ENCODE assay signal across 1 cellular context in the genomic region with DNA sequence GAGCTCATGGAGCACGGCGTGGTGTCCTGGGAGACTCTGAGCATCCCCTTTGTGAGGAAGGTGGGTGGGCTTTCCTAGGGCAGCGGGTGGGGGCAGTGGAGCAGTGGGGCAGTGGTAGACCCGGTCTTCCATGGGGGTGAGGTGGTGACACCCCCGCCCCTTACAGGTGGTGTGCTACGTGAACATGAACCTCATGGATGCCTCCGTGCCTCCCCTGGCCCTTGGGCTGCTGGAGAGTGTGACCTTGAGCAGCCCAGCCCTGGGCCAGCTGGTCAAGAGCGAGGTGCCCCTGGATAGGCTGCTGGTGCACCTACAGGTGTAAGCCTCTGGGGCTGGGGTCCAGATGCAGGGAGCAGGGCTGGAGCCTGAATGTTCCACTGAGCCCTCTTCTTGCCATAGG.
TF ChIP-seq lines count a peak whose summit lies in the region.

No MANE protein-coding gene starts in this region.

TF ChIP-seq in WTC11, 78 proteins besides CTCF, POLR2A, EP300 and RAD21 (continued from another document):
- TF ChIP-seq, protein P1, sequence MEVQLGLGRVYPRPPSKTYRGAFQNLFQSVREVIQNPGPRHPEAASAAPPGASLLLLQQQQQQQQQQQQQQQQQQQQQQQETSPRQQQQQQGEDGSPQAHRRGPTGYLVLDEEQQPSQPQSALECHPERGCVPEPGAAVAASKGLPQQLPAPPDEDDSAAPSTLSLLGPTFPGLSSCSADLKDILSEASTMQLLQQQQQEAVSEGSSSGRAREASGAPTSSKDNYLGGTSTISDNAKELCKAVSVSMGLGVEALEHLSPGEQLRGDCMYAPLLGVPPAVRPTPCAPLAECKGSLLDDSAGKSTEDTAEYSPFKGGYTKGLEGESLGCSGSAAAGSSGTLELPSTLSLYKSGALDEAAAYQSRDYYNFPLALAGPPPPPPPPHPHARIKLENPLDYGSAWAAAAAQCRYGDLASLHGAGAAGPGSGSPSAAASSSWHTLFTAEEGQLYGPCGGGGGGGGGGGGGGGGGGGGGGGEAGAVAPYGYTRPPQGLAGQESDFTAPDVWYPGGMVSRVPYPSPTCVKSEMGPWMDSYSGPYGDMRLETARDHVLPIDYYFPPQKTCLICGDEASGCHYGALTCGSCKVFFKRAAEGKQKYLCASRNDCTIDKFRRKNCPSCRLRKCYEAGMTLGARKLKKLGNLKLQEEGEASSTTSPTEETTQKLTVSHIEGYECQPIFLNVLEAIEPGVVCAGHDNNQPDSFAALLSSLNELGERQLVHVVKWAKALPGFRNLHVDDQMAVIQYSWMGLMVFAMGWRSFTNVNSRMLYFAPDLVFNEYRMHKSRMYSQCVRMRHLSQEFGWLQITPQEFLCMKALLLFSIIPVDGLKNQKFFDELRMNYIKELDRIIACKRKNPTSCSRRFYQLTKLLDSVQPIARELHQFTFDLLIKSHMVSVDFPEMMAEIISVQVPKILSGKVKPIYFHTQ (CRISPR knock-in tag; IDR thresholded peaks at IDR 0.05) = no peak
- no peak for TF ChIP-seq MXD4 (CRISPR knock-in tag; IDR thresholded peaks at IDR 0.05; ENCODE audit: borderline replicate concordance)
- no peak for TF ChIP-seq SOX15 (CRISPR knock-in tag; IDR thresholded peaks at IDR 0.05)
- no peak for TF ChIP-seq ZNF121 (CRISPR knock-in tag; IDR thresholded peaks at IDR 0.05)
- no peak for TF ChIP-seq ETV6 (CRISPR knock-in tag; IDR thresholded peaks at IDR 0.05)
- TF ChIP-seq RORB (CRISPR knock-in tag; IDR thresholded peaks at IDR 0.05) = no peak
- TF ChIP-seq, protein P2, sequence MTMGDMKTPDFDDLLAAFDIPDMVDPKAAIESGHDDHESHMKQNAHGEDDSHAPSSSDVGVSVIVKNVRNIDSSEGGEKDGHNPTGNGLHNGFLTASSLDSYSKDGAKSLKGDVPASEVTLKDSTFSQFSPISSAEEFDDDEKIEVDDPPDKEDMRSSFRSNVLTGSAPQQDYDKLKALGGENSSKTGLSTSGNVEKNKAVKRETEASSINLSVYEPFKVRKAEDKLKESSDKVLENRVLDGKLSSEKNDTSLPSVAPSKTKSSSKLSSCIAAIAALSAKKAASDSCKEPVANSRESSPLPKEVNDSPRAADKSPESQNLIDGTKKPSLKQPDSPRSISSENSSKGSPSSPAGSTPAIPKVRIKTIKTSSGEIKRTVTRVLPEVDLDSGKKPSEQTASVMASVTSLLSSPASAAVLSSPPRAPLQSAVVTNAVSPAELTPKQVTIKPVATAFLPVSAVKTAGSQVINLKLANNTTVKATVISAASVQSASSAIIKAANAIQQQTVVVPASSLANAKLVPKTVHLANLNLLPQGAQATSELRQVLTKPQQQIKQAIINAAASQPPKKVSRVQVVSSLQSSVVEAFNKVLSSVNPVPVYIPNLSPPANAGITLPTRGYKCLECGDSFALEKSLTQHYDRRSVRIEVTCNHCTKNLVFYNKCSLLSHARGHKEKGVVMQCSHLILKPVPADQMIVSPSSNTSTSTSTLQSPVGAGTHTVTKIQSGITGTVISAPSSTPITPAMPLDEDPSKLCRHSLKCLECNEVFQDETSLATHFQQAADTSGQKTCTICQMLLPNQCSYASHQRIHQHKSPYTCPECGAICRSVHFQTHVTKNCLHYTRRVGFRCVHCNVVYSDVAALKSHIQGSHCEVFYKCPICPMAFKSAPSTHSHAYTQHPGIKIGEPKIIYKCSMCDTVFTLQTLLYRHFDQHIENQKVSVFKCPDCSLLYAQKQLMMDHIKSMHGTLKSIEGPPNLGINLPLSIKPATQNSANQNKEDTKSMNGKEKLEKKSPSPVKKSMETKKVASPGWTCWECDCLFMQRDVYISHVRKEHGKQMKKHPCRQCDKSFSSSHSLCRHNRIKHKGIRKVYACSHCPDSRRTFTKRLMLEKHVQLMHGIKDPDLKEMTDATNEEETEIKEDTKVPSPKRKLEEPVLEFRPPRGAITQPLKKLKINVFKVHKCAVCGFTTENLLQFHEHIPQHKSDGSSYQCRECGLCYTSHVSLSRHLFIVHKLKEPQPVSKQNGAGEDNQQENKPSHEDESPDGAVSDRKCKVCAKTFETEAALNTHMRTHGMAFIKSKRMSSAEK (CRISPR knock-in tag; IDR thresholded peaks at IDR 0.05; ENCODE audit: borderline replicate concordance) = no peak
- TF ChIP-seq NFYB (CRISPR knock-in tag; conservative IDR thresholded peaks at IDR 0.05; ENCODE audit: low read depth) = no peak
- TF ChIP-seq, protein P3, sequence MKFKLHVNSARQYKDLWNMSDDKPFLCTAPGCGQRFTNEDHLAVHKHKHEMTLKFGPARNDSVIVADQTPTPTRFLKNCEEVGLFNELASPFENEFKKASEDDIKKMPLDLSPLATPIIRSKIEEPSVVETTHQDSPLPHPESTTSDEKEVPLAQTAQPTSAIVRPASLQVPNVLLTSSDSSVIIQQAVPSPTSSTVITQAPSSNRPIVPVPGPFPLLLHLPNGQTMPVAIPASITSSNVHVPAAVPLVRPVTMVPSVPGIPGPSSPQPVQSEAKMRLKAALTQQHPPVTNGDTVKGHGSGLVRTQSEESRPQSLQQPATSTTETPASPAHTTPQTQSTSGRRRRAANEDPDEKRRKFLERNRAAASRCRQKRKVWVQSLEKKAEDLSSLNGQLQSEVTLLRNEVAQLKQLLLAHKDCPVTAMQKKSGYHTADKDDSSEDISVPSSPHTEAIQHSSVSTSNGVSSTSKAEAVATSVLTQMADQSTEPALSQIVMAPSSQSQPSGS (CRISPR knock-in tag; IDR thresholded peaks at IDR 0.05; ENCODE audit: borderline replicate concordance, low read depth) = no peak
- no peak for TF ChIP-seq JAZF1 (CRISPR knock-in tag; IDR thresholded peaks at IDR 0.05)
- TF ChIP-seq ELF4 (CRISPR knock-in tag; IDR thresholded peaks at IDR 0.05; ENCODE audit: low read depth) = no peak
- TF ChIP-seq, protein P4, sequence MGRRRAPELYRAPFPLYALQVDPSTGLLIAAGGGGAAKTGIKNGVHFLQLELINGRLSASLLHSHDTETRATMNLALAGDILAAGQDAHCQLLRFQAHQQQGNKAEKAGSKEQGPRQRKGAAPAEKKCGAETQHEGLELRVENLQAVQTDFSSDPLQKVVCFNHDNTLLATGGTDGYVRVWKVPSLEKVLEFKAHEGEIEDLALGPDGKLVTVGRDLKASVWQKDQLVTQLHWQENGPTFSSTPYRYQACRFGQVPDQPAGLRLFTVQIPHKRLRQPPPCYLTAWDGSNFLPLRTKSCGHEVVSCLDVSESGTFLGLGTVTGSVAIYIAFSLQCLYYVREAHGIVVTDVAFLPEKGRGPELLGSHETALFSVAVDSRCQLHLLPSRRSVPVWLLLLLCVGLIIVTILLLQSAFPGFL (CRISPR knock-in tag; IDR thresholded peaks at IDR 0.05; ENCODE audit: borderline replicate concordance) = no peak
- TF ChIP-seq SMAD3 (CRISPR knock-in tag; IDR thresholded peaks at IDR 0.05; ENCODE audit: borderline replicate concordance) = no peak
- TF ChIP-seq GABPB1 (CRISPR knock-in tag; IDR thresholded peaks at IDR 0.05) = no peak
- no peak for TF ChIP-seq ESRRA (CRISPR knock-in tag; IDR thresholded peaks at IDR 0.05; ENCODE audit: borderline replicate concordance)
- TF ChIP-seq, protein P5, sequence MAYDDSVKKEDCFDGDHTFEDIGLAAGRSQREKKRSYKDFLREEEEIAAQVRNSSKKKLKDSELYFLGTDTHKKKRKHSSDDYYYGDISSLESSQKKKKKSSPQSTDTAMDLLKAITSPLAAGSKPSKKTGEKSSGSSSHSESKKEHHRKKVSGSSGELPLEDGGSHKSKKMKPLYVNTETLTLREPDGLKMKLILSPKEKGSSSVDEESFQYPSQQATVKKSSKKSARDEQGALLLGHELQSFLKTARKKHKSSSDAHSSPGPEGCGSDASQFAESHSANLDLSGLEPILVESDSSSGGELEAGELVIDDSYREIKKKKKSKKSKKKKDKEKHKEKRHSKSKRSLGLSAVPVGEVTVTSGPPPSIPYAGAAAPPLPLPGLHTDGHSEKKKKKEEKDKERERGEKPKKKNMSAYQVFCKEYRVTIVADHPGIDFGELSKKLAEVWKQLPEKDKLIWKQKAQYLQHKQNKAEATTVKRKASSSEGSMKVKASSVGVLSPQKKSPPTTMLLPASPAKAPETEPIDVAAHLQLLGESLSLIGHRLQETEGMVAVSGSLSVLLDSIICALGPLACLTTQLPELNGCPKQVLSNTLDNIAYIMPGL (CRISPR knock-in tag; IDR thresholded peaks at IDR 0.05) = no peak
- TF ChIP-seq, protein P6, sequence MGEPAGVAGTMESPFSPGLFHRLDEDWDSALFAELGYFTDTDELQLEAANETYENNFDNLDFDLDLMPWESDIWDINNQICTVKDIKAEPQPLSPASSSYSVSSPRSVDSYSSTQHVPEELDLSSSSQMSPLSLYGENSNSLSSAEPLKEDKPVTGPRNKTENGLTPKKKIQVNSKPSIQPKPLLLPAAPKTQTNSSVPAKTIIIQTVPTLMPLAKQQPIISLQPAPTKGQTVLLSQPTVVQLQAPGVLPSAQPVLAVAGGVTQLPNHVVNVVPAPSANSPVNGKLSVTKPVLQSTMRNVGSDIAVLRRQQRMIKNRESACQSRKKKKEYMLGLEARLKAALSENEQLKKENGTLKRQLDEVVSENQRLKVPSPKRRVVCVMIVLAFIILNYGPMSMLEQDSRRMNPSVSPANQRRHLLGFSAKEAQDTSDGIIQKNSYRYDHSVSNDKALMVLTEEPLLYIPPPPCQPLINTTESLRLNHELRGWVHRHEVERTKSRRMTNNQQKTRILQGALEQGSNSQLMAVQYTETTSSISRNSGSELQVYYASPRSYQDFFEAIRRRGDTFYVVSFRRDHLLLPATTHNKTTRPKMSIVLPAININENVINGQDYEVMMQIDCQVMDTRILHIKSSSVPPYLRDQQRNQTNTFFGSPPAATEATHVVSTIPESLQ (CRISPR knock-in tag; IDR thresholded peaks at IDR 0.05) = no peak
- TF ChIP-seq CBFB (CRISPR knock-in tag; IDR thresholded peaks at IDR 0.05; ENCODE audit: low read depth) = no peak
TF ChIP-seq in WTC11: peak in this region for 0.
